ENCODE assay signal across 8 cellular contexts in genomic region chr10:62082729-62083412, GRCh38.
DNase-seq lines count a peak whose midpoint lies in the region; ATAC-seq, FAIRE-seq and TF ChIP-seq lines count a peak whose summit lies in the region.

No MANE protein-coding gene starts in this region.

- H3K4me1 ChIP-seq in aorta (ENCODE audit: control insufficient read depth in 1 of 2, insufficient read depth in 2 of 2, low read length in 2 of 2) = peaks cover 3 to 16% of the 10 kb centered on the region in 2 donors

- no peak overlapping the region for H3K4me3 ChIP-seq in choroid plexus epithelial cell (ENCODE audit: low read depth, low read length)
- H3K4me3 ChIP-seq in aorta (ENCODE audit: low read length in 2 of 2) = peak overlapping the region in 1 of 2 donors; percentile 18

- DNase-seq in GM18507 (ENCODE audit: extremely low spot score, insufficient read length, low read depth) (no peak), RPMI8226 (peak; percentile 47), choroid plexus epithelial cell (ENCODE audit: low read depth) (peak; percentile 66), midbrain (lab: John Stamatoyannopoulos, UW) (peak; percentile 18), aorta (no peak), COLO829 (ENCODE audit: low spot score) (no peak), D341Med (ENCODE audit: low spot score) (no peak)

- peak; percentile 42 for ATAC-seq in HG02610 (IDR thresholded peaks at IDR 0.05; ENCODE audit: unreplicated experiment)
- ATAC-seq in aorta (ENCODE audit: low FRiP score) = peak; percentile 65

- no peaks in the 10 kb centered on the region for H3K27me3 ChIP-seq in aorta (ENCODE audit: control insufficient read depth in 1 of 2, insufficient read depth in 2 of 2, low read length in 1 of 2)

- H3K27ac ChIP-seq in aorta (ENCODE audit: low read depth in 1 of 2, low read length in 2 of 2) = peak overlapping the region; percentile 61 to 100

- FAIRE-seq in GM18507 (lab: Jason Lieb, UNC) = peak; percentile 81

- no peak for TF ChIP-seq CTCF in choroid plexus epithelial cell (conservative IDR thresholded peaks at IDR 0.05; ENCODE audit: low read depth, low read length)

- WGBS in aorta, 2 donors = 1% methylated on average over 7 of the region's 7 CpGs

- intact Hi-C loops in aorta (cut with DNase I) = loop anchor here in 1 of 2 donors (5.0 kb wide), 3 partner anchors 36 to 181 kb away; partner anchors contain the start of gene ARID5B

- no peaks in the 10 kb centered on the region for H3K9me3 ChIP-seq in aorta (ENCODE audit: control insufficient read depth, low read length)

- peaks cover 2 to 6% of the 10 kb centered on the region in 2 donors for H3K36me3 ChIP-seq in aorta (ENCODE audit: control insufficient read depth in 1 of 2, insufficient read depth in 2 of 2, low read length in 1 of 2)

Comparison
In these comparisons a context has a peak if more than half of its experiments do, and no peak if none do; other contexts are left out.
1. DNase-seq: peak in RPMI8226 (single experiment), choroid plexus epithelial cell (single experiment) and midbrain (single experiment); none in GM18507 (single experiment), aorta (0 of 2), COLO829 (single experiment) and D341Med (single experiment).